Comparison of ENCODE assay signal across 9 cellular contexts in genomic region chr3:183332487-183332886, GRCh38.
"Had no signal": no experiment of that assay in that cellular context is flagged by ENCODE, and none has a peak within 500 bp of the region (broad histone marks: within the 10 kb centered on the region; RNA-seq: fewer than 3 reads in every experiment).

No MANE protein-coding gene starts in this region.

- H3K4me3 ChIP-seq: GM23248, HAP-1 had no signal

- H3K27ac ChIP-seq: GM23248 had no signal

- DNase-seq: GM23248, GOT3, H7, HFFc6, Kasumi-1, KG1 had no signal

- H2AFZ ChIP-seq: GM23248 had no signal

- ATAC-seq: HCT116 had no signal

- H3K36me3 ChIP-seq: HAP-1 had no signal

- H3K9me3 ChIP-seq: HAP-1 had no signal

- FAIRE-seq: HTR-8/SVneo had no signal

- H3K9ac ChIP-seq: GM23248 had no signal
